ENCODE assay signal across 17 cellular contexts in genomic region chr2:197548582-197548981, GRCh38. TPM values are rescaled to one million over a fixed set of nuclear protein-coding genes. Genes with fewer than 3 reads are reported as not detected.
DNase-seq lines count a peak whose midpoint lies in the region; ATAC-seq and TF ChIP-seq lines count a peak whose summit lies in the region.
"Had no signal": no experiment of that assay in that cellular context is flagged by ENCODE, and none has a peak within 500 bp of the region (broad histone marks: within the 10 kb centered on the region; RNA-seq: fewer than 3 reads in every experiment).

No MANE protein-coding gene starts in this region.

- H3K27me3 Mint-ChIP-seq in activated naive CD8-positive, alpha-beta T cell = no peaks in the 10 kb centered on the region
- H3K27me3 Mint-ChIP-seq in activated naive CD8-positive, alpha-beta T cell treated with anti-CD3 and anti-CD28 coated beads for 36 hours = no peaks in the 10 kb centered on the region
- H3K27me3 Mint-ChIP-seq in nephron progenitor cell (ENCODE audit: low read depth, poor library complexity) = peaks cover 2% of the 10 kb centered on the region
- no peaks in the 10 kb centered on the region for H3K27me3 Mint-ChIP-seq in activated T-helper 17 cell treated with anti-CD3 and anti-CD28 coated beads, Interleukin-2, amount 50 U/mL, for 72 hours
- H3K27me3 Mint-ChIP-seq: CD4-positive, alpha-beta memory T cell had no signal

- H3K27ac Mint-ChIP-seq in activated naive CD8-positive, alpha-beta T cell = peak overlapping the region; percentile 17
- H3K27ac Mint-ChIP-seq in activated naive CD8-positive, alpha-beta T cell treated with anti-CD3 and anti-CD28 coated beads for 36 hours = no peak overlapping the region
- peak overlapping the region; percentile 32 for H3K27ac Mint-ChIP-seq in nephron progenitor cell
- H3K27ac Mint-ChIP-seq in activated T-helper 17 cell treated with anti-CD3 and anti-CD28 coated beads, Interleukin-2, amount 50 U/mL, for 72 hours = no peak overlapping the region

- TF ChIP-seq CTCF in nephron progenitor cell (IDR thresholded peaks at IDR 0.05) = no peak

- ATAC-seq in left lobe of liver = peak; percentile 75
- no peak for ATAC-seq in HG03039 (IDR thresholded peaks at IDR 0.05; ENCODE audit: unreplicated experiment)
- no peak for ATAC-seq in activated T-helper 17 cell treated with anti-CD3 and anti-CD28 coated beads, Interleukin-2, amount 50 U/mL, for 72 hours (replicated peaks)
- ATAC-seq: GM12878 had no signal

- no peak for DNase-seq in activated naive CD8-positive, alpha-beta T cell treated with anti-CD3 and anti-CD28 coated beads for 36 hours
- DNase-seq in left lobe of liver (ENCODE audit: low spot score) (no peak), nephron progenitor cell (no peak)
- DNase-seq: C1 segment of cervical spinal cord; Calu3; CD4-positive, alpha-beta memory T cell; COR-L47; DMS79; EL; GDM1; GM23248; H7; HCEC 1CT had no signal

- no peaks in the 10 kb centered on the region for H3K36me3 Mint-ChIP-seq in activated naive CD8-positive, alpha-beta T cell
- H3K36me3 Mint-ChIP-seq in activated naive CD8-positive, alpha-beta T cell treated with anti-CD3 and anti-CD28 coated beads for 36 hours = peaks cover 23% of the 10 kb centered on the region
- H3K36me3 Mint-ChIP-seq in nephron progenitor cell (ENCODE audit: low read depth) = peaks cover 88% of the 10 kb centered on the region
- peaks cover 91% of the 10 kb centered on the region for H3K36me3 Mint-ChIP-seq in activated T-helper 17 cell treated with anti-CD3 and anti-CD28 coated beads, Interleukin-2, amount 50 U/mL, for 72 hours (ENCODE audit: low read depth)

- no peaks in the 10 kb centered on the region for H3K9me3 Mint-ChIP-seq in activated naive CD8-positive, alpha-beta T cell (ENCODE audit: low read depth)
- H3K9me3 Mint-ChIP-seq in activated naive CD8-positive, alpha-beta T cell treated with anti-CD3 and anti-CD28 coated beads for 36 hours = no peaks in the 10 kb centered on the region
- H3K9me3 Mint-ChIP-seq in nephron progenitor cell = no peaks in the 10 kb centered on the region
- H3K9me3 Mint-ChIP-seq in activated T-helper 17 cell treated with anti-CD3 and anti-CD28 coated beads, Interleukin-2, amount 50 U/mL, for 72 hours = no peaks in the 10 kb centered on the region
- H3K9me3 Mint-ChIP-seq: CD4-positive, alpha-beta memory T cell had no signal

- H3K4me1 Mint-ChIP-seq in activated naive CD8-positive, alpha-beta T cell (ENCODE audit: low read depth) = peaks cover 4% of the 10 kb centered on the region
- H3K4me1 Mint-ChIP-seq in activated naive CD8-positive, alpha-beta T cell treated with anti-CD3 and anti-CD28 coated beads for 36 hours = peaks cover 1% of the 10 kb centered on the region
- no peaks in the 10 kb centered on the region for H3K4me1 Mint-ChIP-seq in nephron progenitor cell
- H3K4me1 Mint-ChIP-seq in activated T-helper 17 cell treated with anti-CD3 and anti-CD28 coated beads, Interleukin-2, amount 50 U/mL, for 72 hours = peaks cover 6% of the 10 kb centered on the region

- H3K4me3 Mint-ChIP-seq in activated naive CD8-positive, alpha-beta T cell = no peak overlapping the region
- no peak overlapping the region for H3K4me3 Mint-ChIP-seq in activated naive CD8-positive, alpha-beta T cell treated with anti-CD3 and anti-CD28 coated beads for 36 hours
- H3K4me3 Mint-ChIP-seq in nephron progenitor cell = no peak overlapping the region
- no peak overlapping the region for H3K4me3 Mint-ChIP-seq in activated T-helper 17 cell treated with anti-CD3 and anti-CD28 coated beads, Interleukin-2, amount 50 U/mL, for 72 hours
- H3K4me3 Mint-ChIP-seq: CD4-positive, alpha-beta memory T cell had no signal

RNA-seq across cellular contexts. Expression of gene MOB4, which starts 32.7 kb away (rescaled TPM):
- total RNA-seq in activated naive CD8-positive, alpha-beta T cell treated with anti-CD3 and anti-CD28 coated beads for 36 hours = 10 to 100 TPM; 19.8 to 21.7 TPM
- 5.8 TPM for total RNA-seq in left lobe of liver
- total RNA-seq in activated T-helper 17 cell treated with anti-CD3 and anti-CD28 coated beads, Interleukin-2, amount 50 U/mL, for 72 hours = 10 to 100 TPM; 13.4 to 20.1 TPM

RNA-seq across cellular contexts. Expression of gene HSPE1, which starts 48.4 kb away (rescaled TPM):
- total RNA-seq in activated naive CD8-positive, alpha-beta T cell treated with anti-CD3 and anti-CD28 coated beads for 36 hours = 100 to 1,000 TPM; 485 to 487 TPM
- total RNA-seq in left lobe of liver = 91.6 TPM
- total RNA-seq in activated T-helper 17 cell treated with anti-CD3 and anti-CD28 coated beads, Interleukin-2, amount 50 U/mL, for 72 hours = 100 to 1,000 TPM; 151 to 313 TPM

RNA-seq across cellular contexts. Expression of gene HSPD1, which starts 48.9 kb away (rescaled TPM):
- total RNA-seq in activated naive CD8-positive, alpha-beta T cell treated with anti-CD3 and anti-CD28 coated beads for 36 hours = 1,000 to 10,000 TPM; 1,356 to 1,376 TPM
- 239 TPM for total RNA-seq in left lobe of liver
- 100 to 1,000 TPM; 344 to 822 TPM for total RNA-seq in activated T-helper 17 cell treated with anti-CD3 and anti-CD28 coated beads, Interleukin-2, amount 50 U/mL, for 72 hours

Comparison
In these comparisons a context has a peak if more than half of its experiments do, and no peak if none do; other contexts are left out.
1. H3K27ac Mint-ChIP-seq: peak in activated naive CD8-positive, alpha-beta T cell (single experiment) and nephron progenitor cell (single experiment); none in activated naive CD8-positive, alpha-beta T cell treated with anti-CD3 and anti-CD28 coated beads for 36 hours (single experiment) and activated T-helper 17 cell treated with anti-CD3 and anti-CD28 coated beads, Interleukin-2, amount 50 U/mL, for 72 hours (single experiment).